In the genomic region with DNA sequence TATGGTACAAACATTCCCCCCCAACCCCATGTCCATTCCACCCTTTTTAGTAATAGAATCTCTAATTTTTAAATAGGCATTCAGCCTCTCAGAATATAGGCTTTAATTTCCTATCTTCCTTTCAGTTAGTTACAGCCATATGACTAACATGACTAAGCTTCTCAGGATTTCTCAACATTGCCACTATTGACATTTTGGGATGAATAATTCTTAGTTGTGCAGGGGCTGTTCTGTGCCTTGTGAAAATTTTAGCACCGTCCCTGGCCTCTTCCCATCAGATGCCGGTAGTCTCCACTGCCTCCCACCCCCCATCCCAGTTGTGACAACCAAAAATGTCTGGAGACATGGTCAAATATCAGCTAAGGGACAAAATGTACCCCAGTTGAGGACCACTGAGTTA, we compare ENCODE assay signal across 24 cellular contexts.
DNase-seq lines count a peak whose midpoint lies in the region; ATAC-seq and TF ChIP-seq lines count a peak whose summit lies in the region.
"Had no signal": no experiment of that assay in that cellular context is flagged by ENCODE, and none has a peak within 500 bp of the region (broad histone marks: within the 10 kb centered on the region; RNA-seq: fewer than 3 reads in every experiment).

No MANE protein-coding gene starts in this region.

- H3K9ac ChIP-seq in fibroblast of lung (ENCODE audit: insufficient read depth, low read length) (no peak overlapping the region), trophoblast cell (ENCODE audit: low read length) (peak overlapping the region; percentile 71)

- no peak overlapping the region for H3K4me3 ChIP-seq in SJSA1
- no peak overlapping the region for H3K4me3 ChIP-seq in fibroblast of lung (replicated peaks in 1 of 4; ENCODE audit: control extremely low read depth in 1 of 4, insufficient read depth in 1 of 4, low read depth in 3 of 4, low read length in 4 of 4)
- H3K4me3 ChIP-seq in trophoblast cell (ENCODE audit: low read depth, low read length) = no peak overlapping the region
- H3K4me3 ChIP-seq: esophagus squamous epithelium, hepatocyte, pancreas, right lobe of liver, transverse colon had no signal

- H3K27ac ChIP-seq in SJSA1 (peak overlapping the region; percentile 53), fibroblast of lung (ENCODE audit: insufficient read depth, low read length) (peak overlapping the region; percentile 26), trophoblast cell (ENCODE audit: low read depth, low read length) (no peak overlapping the region)
- H3K27ac ChIP-seq: esophagus squamous epithelium, hepatocyte, pancreas, right lobe of liver, transverse colon had no signal

- H4K91ac ChIP-seq in trophoblast cell (ENCODE audit: low read depth, low read length) = no peak overlapping the region

- no peaks in the 10 kb centered on the region for H4K20me1 ChIP-seq in fibroblast of lung (ENCODE audit: control insufficient read depth, extremely low read depth, insufficient read depth, low read length)

- H3K14ac ChIP-seq in trophoblast cell (ENCODE audit: low read length) = no peak overlapping the region

- H3K4me2 ChIP-seq in fibroblast of lung (ENCODE audit: extremely low read depth, insufficient read depth, low read length) (no peak overlapping the region), trophoblast cell (ENCODE audit: low read length) (no peak overlapping the region)
- H3K4me2 ChIP-seq: hepatocyte had no signal

- H3K4me1 ChIP-seq in SJSA1 (replicated peaks) (peaks cover 59% of the 10 kb centered on the region), fibroblast of lung (ENCODE audit: control insufficient read depth, extremely low read depth, insufficient read depth, low read length) (peaks cover 20% of the 10 kb centered on the region), trophoblast cell (ENCODE audit: control insufficient read depth in 1 of 2, insufficient read depth in 2 of 2, low read length in 2 of 2) (peaks cover 0 to 2% of the 10 kb centered on the region in 2 experiments)
- H3K4me1 ChIP-seq: pancreas had no signal

- H2AK5ac ChIP-seq in trophoblast cell (ENCODE audit: low read length) = no peak overlapping the region

- no peak overlapping the region for H2BK5ac ChIP-seq in trophoblast cell (ENCODE audit: low read depth, low read length, poor library complexity)

- no peaks in the 10 kb centered on the region for H3K79me2 ChIP-seq in fibroblast of lung (ENCODE audit: control insufficient read depth, insufficient read depth, low read length)
- H3K79me2 ChIP-seq in trophoblast cell (ENCODE audit: control insufficient read depth, insufficient read depth, low read length, poor library complexity) = no peaks in the 10 kb centered on the region
- H3K79me2 ChIP-seq: hepatocyte had no signal

- H3K27me3 Mint-ChIP-seq in HFFc6 (ENCODE audit: insufficient read depth) = no peaks in the 10 kb centered on the region
- H3K27me3 Mint-ChIP-seq in stimulated activated naive B cell treated with anti-CD40 and anti-IgM and Interleukin-4, amounts not matched to agents 10 μg/mL and 1 μg/mL and 100 μg/mL, for 72 hours = no peaks in the 10 kb centered on the region
- H3K27me3 Mint-ChIP-seq: activated CD4-positive, alpha-beta T cell treated with anti-CD3 and anti-CD28 coated beads, Interleukin-2, amount 10 ng/mL, durations not matched to agents 7 days and 5 days had no signal

- no peaks in the 10 kb centered on the region for H3K9me3 Mint-ChIP-seq in HFFc6
- H3K9me3 Mint-ChIP-seq in stimulated activated naive B cell treated with anti-CD40 and anti-IgM and Interleukin-4, amounts not matched to agents 10 μg/mL and 1 μg/mL and 100 μg/mL, for 72 hours = peaks cover 0 to 2% of the 10 kb centered on the region in 2 donors
- H3K9me3 Mint-ChIP-seq: activated CD4-positive, alpha-beta T cell treated with anti-CD3 and anti-CD28 coated beads, Interleukin-2, amount 10 ng/mL, durations not matched to agents 7 days and 5 days had no signal

- H3K9me3 ChIP-seq in SJSA1 (replicated peaks) = no peaks in the 10 kb centered on the region
- H3K9me3 ChIP-seq in fibroblast of lung (ENCODE audit: control insufficient read depth, insufficient read depth, low read depth, low read length) = no peaks in the 10 kb centered on the region
- no peaks in the 10 kb centered on the region for H3K9me3 ChIP-seq in trophoblast cell (ENCODE audit: insufficient read depth, low read depth, low read length)
- H3K9me3 ChIP-seq: esophagus squamous epithelium, pancreas, right lobe of liver, transverse colon had no signal

- no peak overlapping the region for H3K23ac ChIP-seq in trophoblast cell (ENCODE audit: low read length)

- no peak overlapping the region for H4K8ac ChIP-seq in trophoblast cell (ENCODE audit: low read depth, low read length)

- H3K4me3 Mint-ChIP-seq in HFFc6 = peak overlapping the region; percentile 78
- H3K4me3 Mint-ChIP-seq in stimulated activated naive B cell treated with anti-CD40 and anti-IgM and Interleukin-4, amounts not matched to agents 10 μg/mL and 1 μg/mL and 100 μg/mL, for 72 hours = no peak overlapping the region
- H3K4me3 Mint-ChIP-seq: activated CD4-positive, alpha-beta T cell treated with anti-CD3 and anti-CD28 coated beads, Interleukin-2, amount 10 ng/mL, durations not matched to agents 7 days and 5 days; naive thymus-derived CD4-positive, alpha-beta T cell had no signal

- no peaks in the 10 kb centered on the region for H3K36me3 Mint-ChIP-seq in HFFc6 (ENCODE audit: low read depth)
- H3K36me3 Mint-ChIP-seq in stimulated activated naive B cell treated with anti-CD40 and anti-IgM and Interleukin-4, amounts not matched to agents 10 μg/mL and 1 μg/mL and 100 μg/mL, for 72 hours = no peaks in the 10 kb centered on the region
- H3K36me3 Mint-ChIP-seq: naive thymus-derived CD4-positive, alpha-beta T cell had no signal

- peak; percentile 65 for DNase-seq in HFFc6
- DNase-seq in SJSA1 (ENCODE audit: low read depth in 1 of 2, low spot score in 2 of 2) = peak in 1 of 2 experiments; percentile 46
- peak; percentile 57 to 65 for DNase-seq in fibroblast of lung (ENCODE audit: low read depth in 2 of 2)
- no peak for DNase-seq in trophoblast cell
- no peak for DNase-seq in NCI-H226
- no peak for DNase-seq in stimulated activated naive B cell treated with anti-CD40 and anti-IgM and Interleukin-4, amounts not matched to agents 10 μg/mL and 1 μg/mL and 100 μg/mL, for 72 hours
- no peak for DNase-seq in NCI-H187 treated with DMSO at 0.1 percent for 48 hours (lab: John Stamatoyannopoulos, UW)
- DNase-seq: activated CD4-positive, alpha-beta T cell treated with anti-CD3 and anti-CD28 coated beads, Interleukin-2, amount 10 ng/mL, durations not matched to agents 7 days and 5 days; AML-193; central memory CD4-positive, alpha-beta T cell; COR-L47; effector CD4-positive, alpha-beta T cell; EL; esophagus squamous epithelium; islet precursor cell; MM.1S; naive thymus-derived CD4-positive, alpha-beta T cell; pancreas; right lobe of liver; RPMI8226; stimulated activated naive CD8-positive, alpha-beta T cell treated with anti-CD3 and anti-CD28 coated beads, Interleukin-15, Interleukin-2, amounts not matched to agents 100 U/mL and 50 U/mL, for 24 hours; transverse colon had no signal

- no peak for ATAC-seq in HG02678 (IDR thresholded peaks at IDR 0.05; ENCODE audit: unreplicated experiment)
- ATAC-seq in stimulated activated naive B cell treated with anti-CD40 and anti-IgM and Interleukin-4, amounts not matched to agents 10 μg/mL and 1 μg/mL and 100 μg/mL, for 72 hours (replicated peaks) = no peak
- ATAC-seq: naive thymus-derived CD4-positive, alpha-beta T cell; pancreas; right lobe of liver; stimulated activated naive CD8-positive, alpha-beta T cell treated with anti-CD3 and anti-CD28 coated beads, Interleukin-15, Interleukin-2, amounts not matched to agents 100 U/mL and 50 U/mL, for 24 hours had no signal

- no peak overlapping the region for H4K12ac ChIP-seq in trophoblast cell (ENCODE audit: low read depth, low read length)

- no CpG with 5 or more reads among the region's 2 CpGs for WGBS in trophoblast cell (ENCODE audit: extremely low coverage, insufficient coverage, insufficient read length)

- TF ChIP-seq CTCF in HFFc6 (IDR thresholded peaks at IDR 0.05) (no peak), fibroblast of lung (conservative IDR thresholded peaks at IDR 0.05 in 1 of 2, IDR thresholded peaks at IDR 0.05 in 1 of 2; ENCODE audit: low read depth in 1 of 2, low read length in 2 of 2) (no peak)

- H2BK120ac ChIP-seq in trophoblast cell (ENCODE audit: insufficient read depth, low read length, poor library complexity) = no peak overlapping the region

- H2AFZ ChIP-seq in fibroblast of lung (ENCODE audit: low read length) = no peak overlapping the region
- H2AFZ ChIP-seq in trophoblast cell (ENCODE audit: insufficient read depth, low read length, poor library complexity) = no peak overlapping the region
- H2AFZ ChIP-seq: hepatocyte had no signal

- H3K4me1 Mint-ChIP-seq in HFFc6 (ENCODE audit: low read depth) = peaks cover 94% of the 10 kb centered on the region
- H3K4me1 Mint-ChIP-seq in stimulated activated naive B cell treated with anti-CD40 and anti-IgM and Interleukin-4, amounts not matched to agents 10 μg/mL and 1 μg/mL and 100 μg/mL, for 72 hours = no peaks in the 10 kb centered on the region
- H3K4me1 Mint-ChIP-seq: activated CD4-positive, alpha-beta T cell treated with anti-CD3 and anti-CD28 coated beads, Interleukin-2, amount 10 ng/mL, durations not matched to agents 7 days and 5 days; naive thymus-derived CD4-positive, alpha-beta T cell had no signal

- H2BK12ac ChIP-seq in trophoblast cell (ENCODE audit: low read length) = no peak overlapping the region

- H3K79me1 ChIP-seq in trophoblast cell (ENCODE audit: low read length) = no peaks in the 10 kb centered on the region

- H3K18ac ChIP-seq in trophoblast cell (ENCODE audit: low read length) = no peak overlapping the region

- H3K36me3 ChIP-seq in SJSA1 (no peaks in the 10 kb centered on the region), fibroblast of lung (ENCODE audit: control insufficient read depth, insufficient read depth, low read length) (no peaks in the 10 kb centered on the region), trophoblast cell (ENCODE audit: control insufficient read depth in 1 of 2, insufficient read depth in 2 of 2, low read length in 2 of 2) (no peaks in the 10 kb centered on the region)
- H3K36me3 ChIP-seq: esophagus squamous epithelium, pancreas, right lobe of liver, transverse colon had no signal

- H3K27ac Mint-ChIP-seq in HFFc6 = peak overlapping the region; percentile 88
- no peak overlapping the region for H3K27ac Mint-ChIP-seq in stimulated activated naive B cell treated with anti-CD40 and anti-IgM and Interleukin-4, amounts not matched to agents 10 μg/mL and 1 μg/mL and 100 μg/mL, for 72 hours
- H3K27ac Mint-ChIP-seq: activated CD4-positive, alpha-beta T cell treated with anti-CD3 and anti-CD28 coated beads, Interleukin-2, amount 10 ng/mL, durations not matched to agents 7 days and 5 days; naive thymus-derived CD4-positive, alpha-beta T cell had no signal

- no peak overlapping the region for H3K4ac ChIP-seq in trophoblast cell (ENCODE audit: low read depth, low read length)

- H3K27me3 ChIP-seq in SJSA1 (replicated peaks) (no peaks in the 10 kb centered on the region), fibroblast of lung (ENCODE audit: control insufficient read depth, insufficient read depth, low read length) (no peaks in the 10 kb centered on the region), trophoblast cell (ENCODE audit: insufficient read depth, low read length) (no peaks in the 10 kb centered on the region)
- H3K27me3 ChIP-seq: esophagus squamous epithelium, hepatocyte, pancreas, right lobe of liver, transverse colon had no signal

Comparison
In these comparisons a context has a peak if more than half of its experiments do, and no peak if none do; other contexts are left out.
1. DNase-seq: peak in HFFc6 (single experiment) and fibroblast of lung (2 of 2); none in trophoblast cell (0 of 2), NCI-H226 (single experiment), stimulated activated naive B cell treated with anti-CD40 and anti-IgM and Interleukin-4, amounts not matched to agents 10 μg/mL and 1 μg/mL and 100 μg/mL, for 72 hours (single experiment) and NCI-H187 treated with DMSO at 0.1 percent for 48 hours (single experiment).